In the genomic region with DNA sequence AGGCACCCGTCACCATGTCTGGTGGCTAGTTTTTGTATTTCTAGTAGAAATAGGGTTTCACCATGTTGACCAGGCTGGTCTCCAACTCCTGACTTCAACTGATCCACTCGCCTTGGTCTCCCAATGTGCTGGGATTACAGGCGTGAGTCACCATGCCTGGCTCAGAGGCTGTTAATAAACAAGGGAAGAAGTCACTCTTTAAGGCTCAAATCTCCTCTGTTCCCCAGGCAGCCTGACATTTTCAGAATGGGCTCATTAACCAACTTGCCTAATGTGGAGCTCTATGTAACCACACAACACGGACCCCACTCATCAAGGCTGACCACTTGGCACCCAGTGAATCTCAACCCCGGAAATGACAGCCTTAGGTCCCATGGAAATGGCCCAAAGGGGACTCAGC, we compare ENCODE assay signal across 14 cellular contexts. TPM values are rescaled to one million over a fixed set of nuclear protein-coding genes. Genes with fewer than 3 reads are reported as not detected.
A peak's percentile ranks its signal among the peaks of the same experiment; 100 is the strongest.
DNase-seq lines count a peak whose midpoint lies in the region; ATAC-seq, FAIRE-seq and TF ChIP-seq lines count a peak whose summit lies in the region.
"Had no signal": no experiment of that assay in that cellular context is flagged by ENCODE, and none has a peak within 500 bp of the region (broad histone marks: within the 10 kb centered on the region; RNA-seq: fewer than 3 reads in every experiment).

No MANE protein-coding gene starts in this region.

- POLR2A ChIA-PET in GM10248 (lab: Yijun Ruan, JAX), result no interaction called here

- FAIRE-seq in GM12891 (lab: Jason Lieb, UNC), result no peak

- CTCF ChIA-PET in GM10248 (lab: Yijun Ruan, JAX), result interaction anchor here (0.9 to 3.3 kb wide), 4 partner anchors 9 to 103 kb away, joined by 3 to 21 read pairs (median 4); a partner anchor contains a TSS

- H3K4me3 ChIP-seq in fibroblast of mammary gland (ENCODE audit: control insufficient read depth, low read depth, low read length), result no peak overlapping the region
- H3K4me3 ChIP-seq: PC-9 had no signal

- TF ChIP-seq CTCF in fibroblast of mammary gland (conservative IDR thresholded peaks at IDR 0.05; ENCODE audit: control insufficient read depth, insufficient read depth, low read depth, low read length) (no peak), GM10248 (IDR thresholded peaks at IDR 0.05; ENCODE audit: control extremely low read depth, extremely low read depth, low read depth, missing control alignments) (no peak)

- TF ChIP-seq POLR2A in GM12891 (IDR thresholded peaks at IDR 0.05; ENCODE audit: low read depth, low read length), result no peak

- in situ Hi-C loops in ACHN (cut with HindIII; ENCODE audit: low pct_ligation_motif_present, low pct_unique_long_range_greater_than_20kb, low sequenced_read_pairs), result no loop called here

- DNase-seq in ACHN (peak; percentile 10), HT1080 (ENCODE audit: low read depth) (peak; percentile 38), fibroblast of mammary gland (ENCODE audit: low read depth) (peak; percentile 79), myocyte (ENCODE audit: low read depth) (peak; percentile 15), NCI-H2227 (lab: John Stamatoyannopoulos, UW; ENCODE audit: unreplicated experiment) (no peak), GM10248 (ENCODE audit: extremely low spot score) (no peak), GM12891 (ENCODE audit: insufficient read length, low spot score) (no peak)
- DNase-seq: activated naive CD8-positive, alpha-beta T cell treated with anti-CD3 and anti-CD28 coated beads for 36 hours; NCI-H1417 treated with DMSO at 0.1 percent for 48 hours; PC-9; stimulated activated CD4-positive, alpha-beta T cell treated with anti-CD3 and anti-CD28 coated beads, Interleukin-4, amount 100 ng/mL, for 4 hours had no signal

- ATAC-seq in GM18520 (IDR thresholded peaks at IDR 0.05; ENCODE audit: unreplicated experiment), result no peak

TF ChIP-seq in GM12891, 5 proteins besides CTCF, POLR2A, EP300 and RAD21:
- TF ChIP-seq TAF1 (IDR thresholded peaks at IDR 0.05; ENCODE audit: low read depth, low read length) (no peak), POU2F2 (IDR thresholded peaks at IDR 0.05; ENCODE audit: low read depth, low read length) (no peak), PAX5 (IDR thresholded peaks at IDR 0.05; ENCODE audit: insufficient read depth, low read length, severe bottlenecking) (no peak), SPI1 (IDR thresholded peaks at IDR 0.05; ENCODE audit: low read depth, low read length) (no peak), POLR2AphosphoS5 (IDR thresholded peaks at IDR 0.05; ENCODE audit: low read depth, low read length) (no peak)

RNA-seq across cellular contexts. Expression of a gene that starts 24.1 kb away (rescaled TPM):
- 2.0 and 3.0 TPM in 2 replicates for total RNA-seq in HT1080 (2014; rRNA removed; shearing (Covaris generic))
- 1.7 and 1.9 TPM in 2 replicates for polyA plus RNA-seq in HT1080 (2015; cell fraction: cytosol; rRNA removed)
- 2.4 and 3.4 TPM in 2 replicates for polyA plus RNA-seq in HT1080 (2015; cell fraction: nucleus; rRNA removed)
- total RNA-seq in myocyte, result 1.4 and 1.7 TPM in 2 replicates
- 2.4 TPM for polyA plus RNA-seq in myocyte (2012)
- polyA plus RNA-seq in GM12891 (2012; ENCODE audit: low read depth, missing spikeins), result 18.0 TPM
- total RNA-seq: A673 had no signal
- polyA plus RNA-seq: neural cell had no signal

Comparison
In these comparisons a context has a peak if more than half of its experiments do, and no peak if none do; other contexts are left out.
1. DNase-seq: peak in ACHN (single experiment), HT1080 (single experiment), fibroblast of mammary gland (single experiment) and myocyte (single experiment); none in NCI-H2227 (single experiment), GM10248 (single experiment) and GM12891 (single experiment).